ENCODE assay signal across 16 cellular contexts in genomic region chr9:119003218-119003617, GRCh38.
DNase-seq lines count a peak whose midpoint lies in the region; ATAC-seq and TF ChIP-seq lines count a peak whose summit lies in the region.
"Had no signal": no experiment of that assay in that cellular context is flagged by ENCODE, and none has a peak within 500 bp of the region (broad histone marks: within the 10 kb centered on the region; RNA-seq: fewer than 3 reads in every experiment).

No MANE protein-coding gene starts in this region.

- H3K27ac ChIP-seq in coronary artery = peak overlapping the region; percentile 85 to 89

- no peaks in the 10 kb centered on the region for H3K36me3 Mint-ChIP-seq in HFFc6 (ENCODE audit: low read depth)
- no peaks in the 10 kb centered on the region for H3K36me3 Mint-ChIP-seq in activated CD4-positive, alpha-beta T cell treated with anti-CD3 and anti-CD28 coated beads for 36 hours (ENCODE audit: low read depth)
- no peaks in the 10 kb centered on the region for H3K36me3 Mint-ChIP-seq in activated CD8-positive, alpha-beta T cell treated with anti-CD3 and anti-CD28 coated beads, Interleukin-2, amount 10 ng/mL, durations not matched to agents 7 days and 5 days (ENCODE audit: low read depth)

- TF ChIP-seq CTCF in AG04449 (IDR thresholded peaks at IDR 0.05; ENCODE audit: insufficient read depth, low read length, missing control alignments) (no peak), HFFc6 (IDR thresholded peaks at IDR 0.05) (no peak), coronary artery (IDR thresholded peaks at IDR 0.05) (no peak)

- no peak overlapping the region for H3K4me3 Mint-ChIP-seq in HFFc6
- H3K4me3 Mint-ChIP-seq in activated CD4-positive, alpha-beta T cell treated with anti-CD3 and anti-CD28 coated beads for 36 hours = no peak overlapping the region
- no peak overlapping the region for H3K4me3 Mint-ChIP-seq in activated CD8-positive, alpha-beta T cell treated with anti-CD3 and anti-CD28 coated beads, Interleukin-2, amount 10 ng/mL, durations not matched to agents 7 days and 5 days
- H3K4me3 Mint-ChIP-seq: T-helper 2 cell treated with Interferon-gamma antibody and Interleukin-4, amounts not matched to agents 5 μg/mL and 100 μg/mL, for 36 hours had no signal

- DNase-seq in AG04449 (ENCODE audit: low read depth, low spot score) (peak; percentile 58), HFFc6 (peak; percentile 38), coronary artery (ENCODE audit: low spot score) (no peak), myocyte (ENCODE audit: low read depth) (peak; percentile 66)
- no peak for DNase-seq in activated CD4-positive, alpha-beta T cell treated with anti-CD3 and anti-CD28 coated beads for 36 hours
- no peak for DNase-seq in activated CD8-positive, alpha-beta T cell treated with anti-CD3 and anti-CD28 coated beads, Interleukin-2, amount 10 ng/mL, durations not matched to agents 7 days and 5 days
- DNase-seq in activated T-cell treated with anti-CD3 and anti-CD28 coated beads, Interleukin-2, amount 50 U/mL, for 48 hours = no peak
- DNase-seq: activated CD4-positive, alpha-beta T cell treated with anti-CD3 and anti-CD28 coated beads, Interleukin-2, amount 50 U/mL, for 48 hours; activated naive CD4-positive, alpha-beta T cell treated with anti-CD3 and anti-CD28 coated beads, Interleukin-2, amount 50 U/mL, for 16 hours; DMS79 treated with DMSO at 0.1 percent for 48 hours; KG1; left cardiac atrium; stimulated activated CD4-positive, alpha-beta T cell treated with anti-CD3 and anti-CD28 coated beads, Interleukin-1b, Interleukin-23, amount 100 ng/mL, for 48 hours had no signal

- H3K27ac Mint-ChIP-seq in HFFc6 = peak overlapping the region; percentile 79
- no peak overlapping the region for H3K27ac Mint-ChIP-seq in activated CD4-positive, alpha-beta T cell treated with anti-CD3 and anti-CD28 coated beads for 36 hours
- H3K27ac Mint-ChIP-seq in activated CD8-positive, alpha-beta T cell treated with anti-CD3 and anti-CD28 coated beads, Interleukin-2, amount 10 ng/mL, durations not matched to agents 7 days and 5 days = no peak overlapping the region
- H3K27ac Mint-ChIP-seq: T-helper 2 cell treated with Interferon-gamma antibody and Interleukin-4, amounts not matched to agents 5 μg/mL and 100 μg/mL, for 36 hours had no signal

- peaks cover 38% of the 10 kb centered on the region for H3K4me1 Mint-ChIP-seq in HFFc6 (ENCODE audit: low read depth)
- no peaks in the 10 kb centered on the region for H3K4me1 Mint-ChIP-seq in activated CD4-positive, alpha-beta T cell treated with anti-CD3 and anti-CD28 coated beads for 36 hours
- H3K4me1 Mint-ChIP-seq in activated CD8-positive, alpha-beta T cell treated with anti-CD3 and anti-CD28 coated beads, Interleukin-2, amount 10 ng/mL, durations not matched to agents 7 days and 5 days (ENCODE audit: low read depth) = no peaks in the 10 kb centered on the region

- CTCF ChIA-PET in AG04449 (lab: Yijun Ruan, JAX) = interaction anchor here (0.7 kb wide), 1 partner anchor 14 kb away, joined by 3 read pairs; no protein-coding TSS in a partner anchor
- CTCF ChIA-PET in activated CD4-positive, alpha-beta T cell treated with anti-CD3 and anti-CD28 coated beads for 36 hours (lab: Charles Lee) = no interaction called here
- CTCF ChIA-PET in activated CD8-positive, alpha-beta T cell treated with anti-CD3 and anti-CD28 coated beads, Interleukin-2, amount 10 ng/mL, durations not matched to agents 7 days and 5 days (lab: Charles Lee) = no interaction called here

- H3K9me3 Mint-ChIP-seq in HFFc6 = peaks cover 5% of the 10 kb centered on the region
- H3K9me3 Mint-ChIP-seq in activated CD4-positive, alpha-beta T cell treated with anti-CD3 and anti-CD28 coated beads for 36 hours (ENCODE audit: low read depth) = no peaks in the 10 kb centered on the region
- H3K9me3 Mint-ChIP-seq in activated CD8-positive, alpha-beta T cell treated with anti-CD3 and anti-CD28 coated beads, Interleukin-2, amount 10 ng/mL, durations not matched to agents 7 days and 5 days (ENCODE audit: insufficient read depth) = peaks cover 8% of the 10 kb centered on the region

- POLR2A ChIA-PET in AG04449 (lab: Yijun Ruan, JAX) = no interaction called here
- POLR2A ChIA-PET in activated CD4-positive, alpha-beta T cell treated with anti-CD3 and anti-CD28 coated beads for 36 hours (lab: Charles Lee) = no interaction called here
- POLR2A ChIA-PET in activated CD8-positive, alpha-beta T cell treated with anti-CD3 and anti-CD28 coated beads, Interleukin-2, amount 10 ng/mL, durations not matched to agents 7 days and 5 days (lab: Charles Lee) = no interaction called here

- H3K4me3 ChIP-seq in AG04449 (ENCODE audit: low read depth, low read length) (no peak overlapping the region), coronary artery (no peak overlapping the region)

- no peaks in the 10 kb centered on the region for H3K27me3 Mint-ChIP-seq in HFFc6 (ENCODE audit: insufficient read depth)
- H3K27me3 Mint-ChIP-seq in activated CD4-positive, alpha-beta T cell treated with anti-CD3 and anti-CD28 coated beads for 36 hours = no peaks in the 10 kb centered on the region
- no peaks in the 10 kb centered on the region for H3K27me3 Mint-ChIP-seq in activated CD8-positive, alpha-beta T cell treated with anti-CD3 and anti-CD28 coated beads, Interleukin-2, amount 10 ng/mL, durations not matched to agents 7 days and 5 days (ENCODE audit: low read depth)

- intact Hi-C loops in activated CD4-positive, alpha-beta T cell treated with anti-CD3 and anti-CD28 coated beads for 36 hours (cut with DNase I, micrococcal nuclease) = no loop called here

- ATAC-seq in HG03442 (IDR thresholded peaks at IDR 0.05; ENCODE audit: unreplicated experiment) = no peak
- no peak for ATAC-seq in activated CD4-positive, alpha-beta T cell treated with anti-CD3 and anti-CD28 coated beads for 36 hours
- no peak for ATAC-seq in activated CD8-positive, alpha-beta T cell treated with anti-CD3 and anti-CD28 coated beads, Interleukin-2, amount 10 ng/mL, durations not matched to agents 7 days and 5 days
- ATAC-seq: Panc1 had no signal

Comparison
In these comparisons a context has a peak if more than half of its experiments do, and no peak if none do; other contexts are left out.
1. DNase-seq: peak in AG04449 (single experiment), HFFc6 (single experiment) and myocyte (single experiment); none in coronary artery (single experiment), activated CD4-positive, alpha-beta T cell treated with anti-CD3 and anti-CD28 coated beads for 36 hours (single experiment), activated CD8-positive, alpha-beta T cell treated with anti-CD3 and anti-CD28 coated beads, Interleukin-2, amount 10 ng/mL, durations not matched to agents 7 days and 5 days (single experiment) and activated T-cell treated with anti-CD3 and anti-CD28 coated beads, Interleukin-2, amount 50 U/mL, for 48 hours (0 of 2).